ENCODE assay signal across 1 cellular context in the genomic region with DNA sequence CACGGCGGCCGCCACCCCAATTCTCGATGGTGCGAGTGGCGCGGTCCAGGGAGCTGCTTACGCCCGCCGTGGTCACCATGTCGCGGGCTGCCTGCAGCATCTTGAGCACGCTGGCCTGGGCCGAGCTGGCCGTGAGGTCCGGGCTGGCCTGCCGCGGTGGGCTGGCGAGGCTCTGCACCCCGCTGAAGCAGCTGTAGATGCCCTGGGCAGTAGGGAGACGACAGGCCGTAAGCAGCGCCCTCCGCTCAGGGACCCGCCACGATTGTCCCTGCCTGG.
TF ChIP-seq lines count a peak whose summit lies in the region.

No MANE protein-coding gene starts in this region.

TF ChIP-seq in K562, 482 proteins besides CTCF, POLR2A, EP300 and RAD21:
- TF ChIP-seq, protein P1, sequence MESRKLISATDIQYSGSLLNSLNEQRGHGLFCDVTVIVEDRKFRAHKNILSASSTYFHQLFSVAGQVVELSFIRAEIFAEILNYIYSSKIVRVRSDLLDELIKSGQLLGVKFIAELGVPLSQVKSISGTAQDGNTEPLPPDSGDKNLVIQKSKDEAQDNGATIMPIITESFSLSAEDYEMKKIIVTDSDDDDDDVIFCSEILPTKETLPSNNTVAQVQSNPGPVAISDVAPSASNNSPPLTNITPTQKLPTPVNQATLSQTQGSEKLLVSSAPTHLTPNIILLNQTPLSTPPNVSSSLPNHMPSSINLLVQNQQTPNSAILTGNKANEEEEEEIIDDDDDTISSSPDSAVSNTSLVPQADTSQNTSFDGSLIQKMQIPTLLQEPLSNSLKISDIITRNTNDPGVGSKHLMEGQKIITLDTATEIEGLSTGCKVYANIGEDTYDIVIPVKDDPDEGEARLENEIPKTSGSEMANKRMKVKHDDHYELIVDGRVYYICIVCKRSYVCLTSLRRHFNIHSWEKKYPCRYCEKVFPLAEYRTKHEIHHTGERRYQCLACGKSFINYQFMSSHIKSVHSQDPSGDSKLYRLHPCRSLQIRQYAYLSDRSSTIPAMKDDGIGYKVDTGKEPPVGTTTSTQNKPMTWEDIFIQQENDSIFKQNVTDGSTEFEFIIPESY (CRISPR knock-in tag; IDR thresholded peaks at IDR 0.05): peak; percentile 35; the same call in 1 of the 2 replicates
- TF ChIP-seq, protein P2, sequence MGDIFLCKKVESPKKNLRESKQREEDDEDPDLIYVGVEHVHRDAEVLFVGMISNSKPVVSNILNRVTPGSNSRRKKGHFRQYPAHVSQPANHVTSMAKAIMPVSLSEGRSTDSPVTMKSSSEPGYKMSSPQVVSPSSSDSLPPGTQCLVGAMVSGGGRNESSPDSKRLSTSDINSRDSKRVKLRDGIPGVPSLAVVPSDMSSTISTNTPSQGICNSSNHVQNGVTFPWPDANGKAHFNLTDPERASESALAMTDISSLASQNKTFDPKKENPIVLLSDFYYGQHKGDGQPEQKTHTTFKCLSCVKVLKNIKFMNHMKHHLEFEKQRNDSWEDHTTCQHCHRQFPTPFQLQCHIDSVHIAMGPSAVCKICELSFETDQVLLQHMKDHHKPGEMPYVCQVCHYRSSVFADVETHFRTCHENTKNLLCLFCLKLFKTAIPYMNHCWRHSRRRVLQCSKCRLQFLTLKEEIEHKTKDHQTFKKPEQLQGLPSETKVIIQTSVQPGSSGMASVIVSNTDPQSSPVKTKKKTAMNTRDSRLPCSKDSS (IDR thresholded peaks at IDR 0.05; ENCODE audit: low read depth, partially characterized antibody): no peak
- TF ChIP-seq FOXJ3 (CRISPR knock-in tag; IDR thresholded peaks at IDR 0.05): no peak
